ENCODE assay signal across 8 cellular contexts in the genomic region with DNA sequence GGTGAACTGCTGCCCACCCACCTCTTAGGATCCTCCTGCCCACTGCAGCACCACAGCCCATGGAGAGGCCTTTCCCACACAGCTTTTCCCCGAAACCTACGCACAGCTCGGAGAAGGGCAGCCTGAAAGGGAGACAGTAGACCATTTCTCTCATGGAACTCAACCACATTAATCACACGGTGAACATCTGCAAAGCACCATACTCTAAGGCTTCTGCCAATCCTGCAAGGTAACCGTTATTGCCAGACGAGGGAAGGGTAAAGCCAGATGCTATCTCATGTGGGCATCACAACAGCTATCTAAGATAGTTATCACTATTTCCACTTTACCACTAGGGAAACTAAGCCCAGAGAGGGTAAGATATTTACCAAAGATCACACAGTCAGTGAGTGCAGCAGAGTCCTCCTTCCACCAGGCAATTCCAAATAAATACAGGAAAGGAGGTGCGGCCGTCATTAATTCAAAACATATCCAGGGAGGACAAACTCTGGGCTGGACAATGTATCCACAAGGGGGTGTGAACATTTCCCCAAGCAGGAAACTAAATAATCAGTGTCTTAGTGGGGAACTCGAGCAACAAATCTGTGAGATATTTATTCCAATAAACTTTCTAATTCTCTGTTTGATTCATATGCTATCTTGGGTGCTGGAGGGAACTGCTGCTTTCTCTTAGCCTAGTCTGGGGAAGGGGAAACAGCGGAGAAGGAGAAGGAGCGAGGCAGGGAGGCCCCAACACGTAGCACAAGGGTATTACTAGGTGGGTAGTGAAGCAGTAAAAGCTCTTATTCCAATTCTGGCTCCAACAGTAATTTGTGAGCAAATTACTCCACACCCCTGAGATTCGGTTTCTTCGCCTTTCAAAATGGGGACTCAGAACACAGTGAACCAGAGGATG. TPM values are rescaled to one million over a fixed set of nuclear protein-coding genes. Genes with fewer than 3 reads are reported as not detected.
DNase-seq lines count a peak whose midpoint lies in the region; TF ChIP-seq lines count a peak whose summit lies in the region.

No MANE protein-coding gene starts in this region.

- no peaks in the 10 kb centered on the region; the same call in 1 of the 2 replicates for H3K4me1 ChIP-seq in iPS DF 6.9 (ENCODE audit: control insufficient read depth, insufficient read depth, low read length)
- peaks cover 20 to 56% (median 44%) of the 10 kb centered on the region in 4 donors for H3K4me1 ChIP-seq in stomach

- intact Hi-C loops in activated CD4-positive, alpha-beta memory T cell treated with anti-CD3 and anti-CD28 coated beads for 36 hours (cut with micrococcal nuclease): loop anchor here (1.0 to 5.0 kb wide), 7 partner anchors 73 to 296 kb away; a partner anchor contains a TSS
- intact Hi-C loops in stomach (cut with DNase I; ENCODE audit: low total_unique reads): loop anchor here (10.0 kb wide), 1 partner anchor 132 kb away; no protein-coding TSS in a partner anchor

- no peaks in the 10 kb centered on the region for H3K27me3 Mint-ChIP-seq in activated CD4-positive, alpha-beta memory T cell treated with anti-CD3 and anti-CD28 coated beads for 36 hours

- TF ChIP-seq EP300 in stomach (IDR thresholded peaks at IDR 0.05): no peak

- peaks cover 50% of the 10 kb centered on the region for H3K4me1 Mint-ChIP-seq in activated CD4-positive, alpha-beta memory T cell treated with anti-CD3 and anti-CD28 coated beads for 36 hours (ENCODE audit: low read depth)

- CTCF ChIA-PET in activated CD4-positive, alpha-beta memory T cell treated with anti-CD3 and anti-CD28 coated beads for 36 hours (lab: Charles Lee): interaction anchor here (0.9 to 2.1 kb wide), 6 partner anchors 83 to 230 kb away, joined by 3 to 10 read pairs (median 4); no protein-coding TSS in a partner anchor

- DNase-seq in DMS 273 (lab: John Stamatoyannopoulos, UW; ENCODE audit: unreplicated experiment) (peak; percentile 40), DMS 273 treated with DMSO at 0.1 percent for 48 hours (lab: John Stamatoyannopoulos, UW) (no peak), iPS DF 6.9 (ENCODE audit: low read depth, low spot score) (no peak), stomach (no peak), NCI-H526 (lab: John Stamatoyannopoulos, UW) (no peak), kidney glomerular epithelial cell (lab: John Stamatoyannopoulos, UW) (no peak)
- DNase-seq in activated CD4-positive, alpha-beta memory T cell treated with anti-CD3 and anti-CD28 coated beads for 36 hours: no peak
- no peak for DNase-seq in effector CD8-positive, alpha-beta T cell (lab: John Stamatoyannopoulos, UW)

- WGBS in iPS DF 6.9 (ENCODE audit: insufficient coverage, insufficient read length): no CpG with 5 or more reads among the region's 14 CpGs
- 35 to 39% (median 36%) methylated on average over 14 of the region's 14 CpGs for WGBS in stomach, 5 donors

- H3K4me3 ChIP-seq in iPS DF 6.9 (ENCODE audit: low read length) (peak overlapping the region; percentile 74), stomach (peak overlapping the region; percentile 66 to 97 (median 96))

- no peaks in the 10 kb centered on the region for H3K9me3 ChIP-seq in iPS DF 6.9 (ENCODE audit: control insufficient read depth, insufficient read depth, low read length)
- H3K9me3 ChIP-seq in stomach: no peaks in the 10 kb centered on the region

- no peak for TF ChIP-seq CTCF in stomach (IDR thresholded peaks at IDR 0.05)

- peaks cover 7% of the 10 kb centered on the region for H3K36me3 Mint-ChIP-seq in activated CD4-positive, alpha-beta memory T cell treated with anti-CD3 and anti-CD28 coated beads for 36 hours

- no peaks in the 10 kb centered on the region for H3K9me3 Mint-ChIP-seq in activated CD4-positive, alpha-beta memory T cell treated with anti-CD3 and anti-CD28 coated beads for 36 hours

- H3K4me3 Mint-ChIP-seq in activated CD4-positive, alpha-beta memory T cell treated with anti-CD3 and anti-CD28 coated beads for 36 hours: peak overlapping the region; percentile 92

- no peak for TF ChIP-seq POLR2A in stomach (IDR thresholded peaks at IDR 0.05)

- no peaks in the 10 kb centered on the region for H3K27me3 ChIP-seq in iPS DF 6.9 (ENCODE audit: control insufficient read depth, insufficient read depth, low read length)
- no peaks in the 10 kb centered on the region for H3K27me3 ChIP-seq in stomach

- POLR2A ChIA-PET in activated CD4-positive, alpha-beta memory T cell treated with anti-CD3 and anti-CD28 coated beads for 36 hours (lab: Charles Lee): interaction anchor here (0.9 to 1.9 kb wide), 4 partner anchors 9 to 295 kb away, joined by 3 to 9 read pairs (median 6); a partner anchor contains a TSS

- no peak overlapping the region for H3K27ac ChIP-seq in iPS DF 6.9 (ENCODE audit: low read length)
- peak overlapping the region; percentile 70 to 90 (median 86) for H3K27ac ChIP-seq in stomach

- H3K27ac Mint-ChIP-seq in activated CD4-positive, alpha-beta memory T cell treated with anti-CD3 and anti-CD28 coated beads for 36 hours: peak overlapping the region; percentile 88

- no peaks in the 10 kb centered on the region; the same call in 1 of the 2 replicates for H3K36me3 ChIP-seq in iPS DF 6.9 (ENCODE audit: control insufficient read depth, insufficient read depth, low read length)
- peaks cover 2 to 17% (median 6%) of the 10 kb centered on the region in 4 donors for H3K36me3 ChIP-seq in stomach

RNA-seq across cellular contexts. Expression of a gene that starts 0.7 kb away (rescaled TPM):
- 10 to 100 TPM; 16.0 TPM for total RNA-seq in activated CD4-positive, alpha-beta memory T cell treated with anti-CD3 and anti-CD28 coated beads for 36 hours
- 10 to 100 TPM in 1 of 5 donors, 1 to 10 TPM in 3, not detected in 1; 5.3 to 12.9 (median 8.1) TPM for total RNA-seq in stomach
- polyA plus RNA-seq in stomach: 10 to 100 TPM in 1 of 3 donors, 1 to 10 TPM in 2; 5.3 to 10.4 (median 6.3) TPM

RNA-seq across cellular contexts. Expression of a gene that starts 0.9 kb away (rescaled TPM):
- total RNA-seq in activated CD4-positive, alpha-beta memory T cell treated with anti-CD3 and anti-CD28 coated beads for 36 hours: 10 to 100 TPM; 34.0 to 36.0 TPM
- total RNA-seq in stomach: 10 to 100 TPM; 36.8 to 89.3 (median 51.8) TPM
- 10 to 100 TPM; 15.1 to 27.2 (median 16.8) TPM for polyA plus RNA-seq in stomach
